11 cellular contexts compared by ENCODE assay signal in genomic region chr11:128095459-128096096, GRCh38.
A peak's percentile ranks its signal among the peaks of the same experiment; 100 is the strongest.
DNase-seq lines count a peak whose midpoint lies in the region; ATAC-seq, FAIRE-seq and TF ChIP-seq lines count a peak whose summit lies in the region.
"Had no signal": no experiment of that assay in that cellular context is flagged by ENCODE, and none has a peak within 500 bp of the region (broad histone marks: within the 10 kb centered on the region; RNA-seq: fewer than 3 reads in every experiment).

No MANE protein-coding gene starts in this region.

- intact Hi-C loops in activated T-helper 2 cell treated with anti-CD3 and anti-CD28 coated beads, Interferon-gamma antibody, Interleukin-2, Interleukin-4, amounts not matched to agents 10 μg/mL and 5 μg/mL and 100 μg/mL, durations not matched to agents 14 hours and 24 hours and 36 hours (cut with micrococcal nuclease) = no loop called here

- H3K9me3 ChIP-seq in A549 = no peaks in the 10 kb centered on the region
- H3K9me3 ChIP-seq: upper lobe of left lung had no signal

- H3K4me1 Mint-ChIP-seq in activated T-helper 2 cell treated with anti-CD3 and anti-CD28 coated beads, Interferon-gamma antibody, Interleukin-2, Interleukin-4, amounts not matched to agents 10 μg/mL and 5 μg/mL and 100 μg/mL, durations not matched to agents 14 hours and 24 hours and 36 hours (ENCODE audit: low read depth) = no peaks in the 10 kb centered on the region
- H3K4me1 Mint-ChIP-seq: IgD-negative memory B cell had no signal

- peaks cover 8% of the 10 kb centered on the region for H3K9me3 Mint-ChIP-seq in activated T-helper 2 cell treated with anti-CD3 and anti-CD28 coated beads, Interferon-gamma antibody, Interleukin-2, Interleukin-4, amounts not matched to agents 10 μg/mL and 5 μg/mL and 100 μg/mL, durations not matched to agents 14 hours and 24 hours and 36 hours

- 51% methylated on average over 4 of the region's 4 CpGs for WGBS in A549 (ENCODE audit: missing lambda C conversion rate)

- no peak for TF ChIP-seq EP300 in A549 (IDR thresholded peaks at IDR 0.05)

- H3K27me3 Mint-ChIP-seq in activated T-helper 2 cell treated with anti-CD3 and anti-CD28 coated beads, Interferon-gamma antibody, Interleukin-2, Interleukin-4, amounts not matched to agents 10 μg/mL and 5 μg/mL and 100 μg/mL, durations not matched to agents 14 hours and 24 hours and 36 hours (ENCODE audit: low read depth) = peaks cover 3% of the 10 kb centered on the region

- CTCF ChIA-PET in A549 (lab: Yijun Ruan, JAX) (no interaction called here), RWPE1 (lab: Yijun Ruan, JAX) (no interaction called here)

- no peak overlapping the region for H3K4me2 ChIP-seq in A549

- no peak for FAIRE-seq in A549 (lab: Jason Lieb, UNC)

- H3K4me3 ChIP-seq in A549 = no peak overlapping the region
- H3K4me3 ChIP-seq in GM12864 (ENCODE audit: low read depth, low read length) = no peak overlapping the region
- no peak overlapping the region for H3K4me3 ChIP-seq in fibroblast of the aortic adventitia (ENCODE audit: low read depth, low read length)
- H3K4me3 ChIP-seq: upper lobe of left lung had no signal

- TF ChIP-seq CTCF in A549 (IDR thresholded peaks at IDR 0.05) (no peak), GM12864 (IDR thresholded peaks at IDR 0.05; ENCODE audit: low read depth, low read length, missing control alignments) (peak; percentile 27), RWPE1 (conservative IDR thresholded peaks at IDR 0.05; ENCODE audit: low read depth) (no peak), fibroblast of the aortic adventitia (IDR thresholded peaks at IDR 0.05; ENCODE audit: insufficient read depth, low read length) (no peak)

- no peaks in the 10 kb centered on the region for H3K36me3 Mint-ChIP-seq in activated T-helper 2 cell treated with anti-CD3 and anti-CD28 coated beads, Interferon-gamma antibody, Interleukin-2, Interleukin-4, amounts not matched to agents 10 μg/mL and 5 μg/mL and 100 μg/mL, durations not matched to agents 14 hours and 24 hours and 36 hours (ENCODE audit: low read depth)
- H3K36me3 Mint-ChIP-seq: IgD-negative memory B cell had no signal

- H3K4me1 ChIP-seq in A549 = no peaks in the 10 kb centered on the region

- H3K27ac ChIP-seq in A549 (no peak overlapping the region), RWPE1 (no peak overlapping the region)

- H3K4me3 Mint-ChIP-seq in activated T-helper 2 cell treated with anti-CD3 and anti-CD28 coated beads, Interferon-gamma antibody, Interleukin-2, Interleukin-4, amounts not matched to agents 10 μg/mL and 5 μg/mL and 100 μg/mL, durations not matched to agents 14 hours and 24 hours and 36 hours (ENCODE audit: low read depth) = no peak overlapping the region
- H3K4me3 Mint-ChIP-seq: IgD-negative memory B cell had no signal

- ATAC-seq in A549 (peak; percentile 54; a peak in 5 of 6 replicates), GM21390 (IDR thresholded peaks at IDR 0.05; ENCODE audit: unreplicated experiment) (no peak), GM18909 (IDR thresholded peaks at IDR 0.05; ENCODE audit: poor library complexity, unreplicated experiment) (no peak)

- H3K27ac Mint-ChIP-seq in activated T-helper 2 cell treated with anti-CD3 and anti-CD28 coated beads, Interferon-gamma antibody, Interleukin-2, Interleukin-4, amounts not matched to agents 10 μg/mL and 5 μg/mL and 100 μg/mL, durations not matched to agents 14 hours and 24 hours and 36 hours = no peak overlapping the region

- peak in 1 of 2 experiments; percentile 45 for DNase-seq in A549 (ENCODE audit: low read depth in 1 of 2, low spot score in 1 of 2)
- DNase-seq in GM12864 (ENCODE audit: low read depth) = no peak
- DNase-seq in RWPE1 (ENCODE audit: low spot score) = peak; percentile 34
- DNase-seq in fibroblast of the aortic adventitia (ENCODE audit: low read depth) = peak; percentile 74
- DNase-seq in activated T-helper 2 cell treated with anti-CD3 and anti-CD28 coated beads, Interferon-gamma antibody, Interleukin-2, Interleukin-4, amounts not matched to agents 10 μg/mL and 5 μg/mL and 100 μg/mL, durations not matched to agents 14 hours and 24 hours and 36 hours (ENCODE audit: low spot score) = no peak
- no peak for DNase-seq in inferior parietal cortex (ENCODE audit: extremely low spot score)
- DNase-seq: activated naive CD4-positive, alpha-beta T cell treated with Interleukin-2 at 50 U/mL for 16 hours; upper lobe of left lung had no signal

- TF ChIP-seq RAD21 in A549 (conservative IDR thresholded peaks at IDR 0.05 in 1 of 2, IDR thresholded peaks at IDR 0.05 in 1 of 2) = no peak

- POLR2A ChIA-PET in A549 (lab: Yijun Ruan, JAX) = no interaction called here
- POLR2A ChIA-PET in RWPE1 (lab: Yijun Ruan, JAX; ENCODE audit: low non-redundant PET) = no interaction called here

- no peak for TF ChIP-seq POLR2A in A549 (IDR thresholded peaks at IDR 0.05; ENCODE audit: low read length)

TF ChIP-seq in A549, 52 proteins besides CTCF, POLR2A, EP300 and RAD21:
- TF ChIP-seq KDM5A (IDR thresholded peaks at IDR 0.05) = no peak
- no peak for TF ChIP-seq SREBF2 (IDR thresholded peaks at IDR 0.05)
- no peak for TF ChIP-seq CHD4 (IDR thresholded peaks at IDR 0.05; ENCODE audit: borderline replicate concordance)
- TF ChIP-seq HMGXB4 (CRISPR knock-in tag; IDR thresholded peaks at IDR 0.05; ENCODE audit: borderline replicate concordance) = no peak
- no peak for TF ChIP-seq ELK1 (IDR thresholded peaks at IDR 0.05; ENCODE audit: low read depth, low read length)
- TF ChIP-seq PHF8 (IDR thresholded peaks at IDR 0.05; ENCODE audit: borderline replicate concordance, low read depth) = no peak
- no peak for TF ChIP-seq RARB (CRISPR knock-in tag; IDR thresholded peaks at IDR 0.05)
- TF ChIP-seq NFE2L2 (conservative IDR thresholded peaks at IDR 0.05; ENCODE audit: low read length) = no peak
- TF ChIP-seq HES2 (IDR thresholded peaks at IDR 0.05) = no peak
TF ChIP-seq in A549: peak in this region for 0.

Comparison
In these comparisons a context has a peak if more than half of its experiments do, and no peak if none do; other contexts are left out.
1. ATAC-seq: peak in A549 (2 of 2); none in GM21390 (single experiment) and GM18909 (single experiment).
2. DNase-seq: peak in RWPE1 (single experiment) and fibroblast of the aortic adventitia (single experiment); none in GM12864 (single experiment), activated T-helper 2 cell treated with anti-CD3 and anti-CD28 coated beads, Interferon-gamma antibody, Interleukin-2, Interleukin-4, amounts not matched to agents 10 μg/mL and 5 μg/mL and 100 μg/mL, durations not matched to agents 14 hours and 24 hours and 36 hours (single experiment) and inferior parietal cortex (single experiment).